In genomic region chr1:37831809-37832208, GRCh38 we compare ENCODE assay signal across 27 cellular contexts. TPM values are rescaled to one million over a fixed set of nuclear protein-coding genes. Genes with fewer than 3 reads are reported as not detected.
"Had no signal": no experiment of that assay in that cellular context is flagged by ENCODE, and none has a peak within 500 bp of the region (broad histone marks: within the 10 kb centered on the region; RNA-seq: fewer than 3 reads in every experiment).

No MANE protein-coding gene starts in this region.

- H3K4me1 ChIP-seq: neural progenitor cell, parathyroid adenoma, psoas muscle, spleen, tibial artery, upper lobe of right lung, uterus had no signal

- H3K4me3 ChIP-seq: neural progenitor cell, ovary, psoas muscle, skin epidermis, smooth muscle cell, spleen, tibial artery, transverse colon, upper lobe of right lung, uterus had no signal

- H2AFZ ChIP-seq: neural progenitor cell, parathyroid adenoma had no signal

- DNase-seq: naive thymus-derived CD4-positive, alpha-beta T cell; natural killer cell; occipital lobe; ovary; posterior cingulate gyrus; psoas muscle; right cardiac atrium; spleen; stimulated activated CD4-positive, alpha-beta T cell treated with anti-CD3 and anti-CD28 coated beads, Interleukin-12 subunit alpha, Interleukin-12 subunit beta, amount 100 ng/mL, for 4 hours; stimulated activated CD4-positive, alpha-beta T cell treated with anti-CD3 and anti-CD28 coated beads, Interleukin-1b, Interleukin-23, amount 100 ng/mL, for 48 hours; stimulated activated CD4-positive, alpha-beta T cell treated with anti-CD3 and anti-CD28 coated beads, Interleukin-4, amount 100 ng/mL, for 1 hour; stimulated activated CD4-positive, alpha-beta T cell treated with anti-CD3 and anti-CD28 coated beads, Interleukin-4, amount 100 ng/mL, for 4 hours; stimulated activated CD8-positive, alpha-beta memory T cell treated with anti-CD3 and anti-CD28 coated beads, Interleukin-4, amount 100 ng/mL, for 48 hours; stimulated activated naive CD4-positive, alpha-beta T cell; stimulated activated naive CD8-positive, alpha-beta T cell treated with anti-CD3 and anti-CD28 coated beads, Interleukin-15, amount 100 ng/mL, for 72 hours; stimulated activated naive CD8-positive, alpha-beta T cell treated with anti-CD3 and anti-CD28 coated beads, Interleukin-15, Interleukin-2, amounts not matched to agents 100 U/mL and 50 U/mL, for 24 hours; substantia nigra; tibial artery; transverse colon; upper lobe of right lung; uterus had no signal

- H3K27me3 ChIP-seq: neural progenitor cell, ovary, spleen, tibial artery, transverse colon, upper lobe of right lung, uterus had no signal

- H3K79me2 ChIP-seq: parathyroid adenoma had no signal

- ATAC-seq: naive thymus-derived CD4-positive, alpha-beta T cell; natural killer cell; psoas muscle; right cardiac atrium; sciatic nerve; stimulated activated memory B cell treated with anti-CD40 and anti-IgM and Interleukin-4, amounts not matched to agents 10 μg/mL and 1 μg/mL and 100 μg/mL, for 72 hours; stimulated activated naive CD8-positive, alpha-beta T cell treated with anti-CD3 and anti-CD28 coated beads, Interleukin-15, amount 100 ng/mL, for 72 hours; stimulated activated naive CD8-positive, alpha-beta T cell treated with anti-CD3 and anti-CD28 coated beads, Interleukin-15, Interleukin-2, amounts not matched to agents 100 U/mL and 50 U/mL, for 24 hours; upper lobe of right lung had no signal

- H3K4me2 ChIP-seq: neural progenitor cell, smooth muscle cell had no signal

- H3K36me3 ChIP-seq: ovary, uterus had no signal

- H3K9me3 ChIP-seq: ovary, psoas muscle, spleen, tibial artery, transverse colon, upper lobe of right lung, uterus had no signal

- H3K27ac ChIP-seq: neural progenitor cell, ovary, parathyroid adenoma, psoas muscle, skin epidermis, spleen, tibial artery, transverse colon, upper lobe of right lung, uterus had no signal

- H3K9ac ChIP-seq: neural progenitor cell, parathyroid adenoma had no signal

RNA-seq across cellular contexts. Expression of gene MANEAL, which starts 38.2 kb away (rescaled TPM):
- total RNA-seq: smooth muscle cell had no signal
